ENCODE assay signal across 8 cellular contexts in genomic region chr11:2901854-2902783, GRCh38. TPM values are rescaled to one million over a fixed set of nuclear protein-coding genes. Genes with fewer than 3 reads are reported as not detected.
DNase-seq lines count a peak whose midpoint lies in the region; ATAC-seq, FAIRE-seq and TF ChIP-seq lines count a peak whose summit lies in the region.

No MANE protein-coding gene starts in this region.

- H3K27ac Mint-ChIP-seq in activated T-cell treated with anti-CD3 and anti-CD28 coated beads, Interleukin-2, amount 50 U/mL, for 24 hours, result peak overlapping the region; percentile 71
- peak overlapping the region in 8 of 9 donors; percentile 38 to 83 (median 70) for H3K27ac Mint-ChIP-seq in naive thymus-derived CD4-positive, alpha-beta T cell
- H3K27ac Mint-ChIP-seq in stimulated activated memory B cell treated with anti-CD40 and anti-IgM and Interleukin-4, amounts not matched to agents 10 μg/mL and 1 μg/mL and 100 μg/mL, for 72 hours, result no peak overlapping the region

- H3K4me1 ChIP-seq in HUES48 (ENCODE audit: control insufficient read depth, insufficient read depth, low read length) (peaks cover 13% of the 10 kb centered on the region), esophagus squamous epithelium (peaks cover 38 to 76% (median 52%) of the 10 kb centered on the region in 3 donors)
- H3K4me1 ChIP-seq in naive thymus-derived CD4-positive, alpha-beta T cell (ENCODE audit: control insufficient read depth in 2 of 2, insufficient read depth in 2 of 2, low read length in 2 of 2), result peaks cover 32 to 35% of the 10 kb centered on the region in 2 donors

- H3K27ac ChIP-seq in HUES48 (ENCODE audit: low read depth, low read length) (peak overlapping the region; percentile 22), esophagus squamous epithelium (peak overlapping the region; percentile 88 to 95 (median 90))
- H3K27ac ChIP-seq in naive thymus-derived CD4-positive, alpha-beta T cell (ENCODE audit: low read depth, low read length), result peak overlapping the region; percentile 65

- POLR2A ChIA-PET in naive thymus-derived CD4-positive, alpha-beta T cell (lab: Charles Lee), result interaction anchor here (0.6 to 2.9 kb wide), 4 partner anchors 9 to 369 kb away, joined by 3 to 16 read pairs (median 6); no protein-coding TSS in a partner anchor

- intact Hi-C loops in esophagus squamous epithelium (cut with DNase I), result no loop called here
- intact Hi-C loops in naive thymus-derived CD4-positive, alpha-beta T cell (cut with micrococcal nuclease), result loop anchor here (1.0 to 5.0 kb wide), 12 partner anchors 10 to 1140 kb away; partner anchors contain the start of genes CARS1 (in 1 of the 2), CDKN1C (in 1 of the 2), CTSD (in 1 of the 2) and NAP1L4 (in 1 of the 2)

- WGBS in esophagus squamous epithelium, 2 donors, result 6 to 33% methylated on average over 3 to 28 of the region's 58 CpGs

- no peaks in the 10 kb centered on the region for H3K9me3 ChIP-seq in HUES48 (ENCODE audit: control insufficient read depth, insufficient read depth, low read length)
- H3K9me3 ChIP-seq in esophagus squamous epithelium, result no peaks in the 10 kb centered on the region
- H3K9me3 ChIP-seq in naive thymus-derived CD4-positive, alpha-beta T cell (ENCODE audit: control insufficient read depth in 2 of 3, low read length in 3 of 3), result no peaks in the 10 kb centered on the region

- H3K4me1 Mint-ChIP-seq in activated T-cell treated with anti-CD3 and anti-CD28 coated beads, Interleukin-2, amount 50 U/mL, for 24 hours (ENCODE audit: low read depth), result peaks cover 46% of the 10 kb centered on the region
- H3K4me1 Mint-ChIP-seq in naive thymus-derived CD4-positive, alpha-beta T cell, result peaks cover 42 to 55% (median 44%) of the 10 kb centered on the region in 7 donors
- H3K4me1 Mint-ChIP-seq in stimulated activated memory B cell treated with anti-CD40 and anti-IgM and Interleukin-4, amounts not matched to agents 10 μg/mL and 1 μg/mL and 100 μg/mL, for 72 hours, result peaks cover 40% of the 10 kb centered on the region

- FAIRE-seq in D721Med (lab: Jason Lieb, UNC), result no peak

- peaks cover 4% of the 10 kb centered on the region for H3K36me3 Mint-ChIP-seq in activated T-cell treated with anti-CD3 and anti-CD28 coated beads, Interleukin-2, amount 50 U/mL, for 24 hours (ENCODE audit: low read depth)
- peaks cover 0 to 26% (median 18%) of the 10 kb centered on the region in 5 donors for H3K36me3 Mint-ChIP-seq in naive thymus-derived CD4-positive, alpha-beta T cell
- H3K36me3 Mint-ChIP-seq in stimulated activated memory B cell treated with anti-CD40 and anti-IgM and Interleukin-4, amounts not matched to agents 10 μg/mL and 1 μg/mL and 100 μg/mL, for 72 hours, result peaks cover 24% of the 10 kb centered on the region

- H3K27me3 Mint-ChIP-seq in activated T-cell treated with anti-CD3 and anti-CD28 coated beads, Interleukin-2, amount 50 U/mL, for 24 hours, result no peaks in the 10 kb centered on the region
- H3K27me3 Mint-ChIP-seq in naive thymus-derived CD4-positive, alpha-beta T cell, result no peaks in the 10 kb centered on the region
- H3K27me3 Mint-ChIP-seq in stimulated activated memory B cell treated with anti-CD40 and anti-IgM and Interleukin-4, amounts not matched to agents 10 μg/mL and 1 μg/mL and 100 μg/mL, for 72 hours, result peaks cover 29% of the 10 kb centered on the region

- CTCF ChIA-PET in naive thymus-derived CD4-positive, alpha-beta T cell (lab: Charles Lee), result interaction anchor here (1.0 to 3.4 kb wide), 4 partner anchors 10 to 370 kb away, joined by 3 to 16 read pairs (median 6); no protein-coding TSS in a partner anchor

- peak overlapping the region; percentile 75 for H3K4me3 Mint-ChIP-seq in activated T-cell treated with anti-CD3 and anti-CD28 coated beads, Interleukin-2, amount 50 U/mL, for 24 hours
- H3K4me3 Mint-ChIP-seq in naive thymus-derived CD4-positive, alpha-beta T cell, result peak overlapping the region; percentile 43 to 82 (median 78)
- peak overlapping the region; percentile 69 for H3K4me3 Mint-ChIP-seq in stimulated activated memory B cell treated with anti-CD40 and anti-IgM and Interleukin-4, amounts not matched to agents 10 μg/mL and 1 μg/mL and 100 μg/mL, for 72 hours

- H3K4me3 ChIP-seq in HUES48 (ENCODE audit: low read depth, low read length), result peak overlapping the region; percentile 66
- H3K4me3 ChIP-seq in esophagus squamous epithelium, result peak overlapping the region; percentile 53 to 88 (median 71)
- H3K4me3 ChIP-seq in naive thymus-derived CD4-positive, alpha-beta T cell (ENCODE audit: low read length), result peak overlapping the region; percentile 66

- peak; percentile 91 for ATAC-seq in GM21423 (IDR thresholded peaks at IDR 0.05; ENCODE audit: unreplicated experiment)
- ATAC-seq in naive thymus-derived CD4-positive, alpha-beta T cell, result peak; percentile 91
- ATAC-seq in stimulated activated memory B cell treated with anti-CD40 and anti-IgM and Interleukin-4, amounts not matched to agents 10 μg/mL and 1 μg/mL and 100 μg/mL, for 72 hours, result peak; percentile 91

- DNase-seq in D721Med (ENCODE audit: insufficient read length, low spot score) (peak; percentile 72), OCI-M2 (lab: John Stamatoyannopoulos, UW; ENCODE audit: unreplicated experiment) (peak; percentile 47), esophagus squamous epithelium (lab: John Stamatoyannopoulos, UW) (peak; percentile 84)
- peak; percentile 94 for DNase-seq in activated T-cell treated with anti-CD3 and anti-CD28 coated beads, Interleukin-2, amount 50 U/mL, for 24 hours
- peak; percentile 69 to 92 (median 76) for DNase-seq in naive thymus-derived CD4-positive, alpha-beta T cell

- TF ChIP-seq POLR2A in esophagus squamous epithelium (IDR thresholded peaks at IDR 0.05), result peak in 2 of 4 donors; percentile 21 to 82

- peaks cover 15% of the 10 kb centered on the region for H3K27me3 ChIP-seq in HUES48 (ENCODE audit: control insufficient read depth, insufficient read depth, low read length)
- H3K27me3 ChIP-seq in esophagus squamous epithelium, result no peaks in the 10 kb centered on the region
- H3K27me3 ChIP-seq in naive thymus-derived CD4-positive, alpha-beta T cell (ENCODE audit: control insufficient read depth in 2 of 2, insufficient read depth in 2 of 2, low read length in 2 of 2), result no peaks in the 10 kb centered on the region

- no peaks in the 10 kb centered on the region for H3K9me3 Mint-ChIP-seq in activated T-cell treated with anti-CD3 and anti-CD28 coated beads, Interleukin-2, amount 50 U/mL, for 24 hours
- H3K9me3 Mint-ChIP-seq in naive thymus-derived CD4-positive, alpha-beta T cell, result peaks cover 0 to 15% (median 2%) of the 10 kb centered on the region in 11 donors
- peaks cover 11% of the 10 kb centered on the region for H3K9me3 Mint-ChIP-seq in stimulated activated memory B cell treated with anti-CD40 and anti-IgM and Interleukin-4, amounts not matched to agents 10 μg/mL and 1 μg/mL and 100 μg/mL, for 72 hours

- TF ChIP-seq CTCF in D721Med (IDR thresholded peaks at IDR 0.05; ENCODE audit: insufficient read depth, missing control alignments), result no peak
- no peak for TF ChIP-seq CTCF in esophagus squamous epithelium (IDR thresholded peaks at IDR 0.05)

- H3K36me3 ChIP-seq in HUES48 (ENCODE audit: control insufficient read depth, insufficient read depth, low read length) (no peaks in the 10 kb centered on the region), esophagus squamous epithelium (peaks cover 0 to 15% (median 0%) of the 10 kb centered on the region in 3 donors)
- no peaks in the 10 kb centered on the region for H3K36me3 ChIP-seq in naive thymus-derived CD4-positive, alpha-beta T cell (ENCODE audit: control insufficient read depth in 2 of 3, insufficient read depth in 3 of 3, low read length in 3 of 3)

- no peak overlapping the region for H3K9ac ChIP-seq in HUES48 (ENCODE audit: low read depth, low read length)

RNA-seq across cellular contexts. Expression of gene CDKN1C, which starts 16.5 kb away (rescaled TPM):
- 10 to 100 TPM in 2 of 4 donors, 1 to 10 TPM in 2; 4.1 to 54.6 (median 20.8) TPM for total RNA-seq in esophagus squamous epithelium
- total RNA-seq in naive thymus-derived CD4-positive, alpha-beta T cell, result 10 to 100 TPM in 1 of 5 experiments, 1 to 10 TPM in 3, under 1 TPM in 1; 0.53 to 36.0 (median 6.0) TPM
- under 1 TPM; 0.35 to 0.94 TPM for polyA plus RNA-seq in naive thymus-derived CD4-positive, alpha-beta T cell

RNA-seq across cellular contexts. Expression of gene PHLDA2, which starts 27.1 kb away (rescaled TPM):
- 10 to 100 TPM; 10.2 to 39.2 (median 22.5) TPM for total RNA-seq in esophagus squamous epithelium
- total RNA-seq in naive thymus-derived CD4-positive, alpha-beta T cell, result 1 to 10 TPM in 3 of 5 experiments, not detected in 2; 2.5 to 7.9 (median 4.5) TPM
- polyA plus RNA-seq in naive thymus-derived CD4-positive, alpha-beta T cell, result not detected

Comparison
In these comparisons a context has a peak if more than half of its experiments do, and no peak if none do; other contexts are left out.
1. Peak in every context shown above with its lines: DNase-seq, ATAC-seq, H3K4me3 ChIP-seq and H3K27ac ChIP-seq.
2. H3K27ac ChIP-seq: peak in every context shown above with its lines; median percentile 90 in esophagus squamous epithelium; 65 in naive thymus-derived CD4-positive, alpha-beta T cell; 22 in HUES48.